8 cellular contexts compared by ENCODE assay signal in the genomic region with DNA sequence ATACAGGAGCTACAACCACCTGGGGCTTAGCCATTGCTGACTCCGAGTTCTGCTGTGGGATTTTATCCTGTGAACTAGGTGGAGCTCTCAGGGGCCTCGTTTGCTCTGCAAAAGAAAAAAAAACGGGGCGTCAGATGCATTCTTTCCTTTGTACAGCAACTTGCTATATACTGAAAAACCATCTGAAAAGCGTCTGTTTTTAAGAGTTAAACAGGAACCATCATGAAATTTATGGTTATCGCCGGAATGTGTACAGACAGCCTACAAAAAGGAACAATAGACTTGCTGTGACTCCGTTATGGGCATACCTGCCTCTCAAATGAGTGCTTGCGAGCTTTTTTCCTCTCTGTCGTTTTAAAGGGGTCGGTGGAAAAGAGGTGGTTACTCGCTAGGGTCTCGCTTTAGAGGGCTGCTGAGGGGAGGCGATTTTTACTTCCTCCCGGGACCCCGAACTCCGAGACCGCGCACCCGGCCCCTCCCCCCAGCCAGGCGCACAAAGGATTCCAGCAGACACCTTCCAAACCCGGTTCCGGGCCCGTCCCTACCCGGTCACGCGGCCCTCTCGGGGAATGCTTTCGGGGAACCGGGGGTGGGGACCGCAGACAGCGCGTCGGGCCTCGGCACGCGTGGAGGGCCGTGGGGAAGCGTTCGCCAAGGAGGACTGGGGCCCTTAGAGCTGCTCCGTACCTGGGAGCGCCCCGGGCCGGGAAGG. TPM values are rescaled to one million over a fixed set of nuclear protein-coding genes. Genes with fewer than 3 reads are reported as not detected.
A peak's percentile ranks its signal among the peaks of the same experiment; 100 is the strongest.
DNase-seq lines count a peak whose midpoint lies in the region; TF ChIP-seq lines count a peak whose summit lies in the region.

No MANE protein-coding gene starts in this region.

- no CpG with 5 or more reads among the region's 44 CpGs for WGBS in H9 (ENCODE audit: extremely low coverage, insufficient read length, low lambda C conversion rate)

- H3K4me3 Mint-ChIP-seq in H9, result peak overlapping the region in 1 of 2 experiments; percentile 92; a peak in 4 of 5 replicates

- DNase-seq in EL (peak; percentile 41), H9 (peak; percentile 68), NB4 (ENCODE audit: low read depth) (peak; percentile 67), cerebellar cortex (ENCODE audit: low spot score) (peak; percentile 45), kidney tubule cell (ENCODE audit: low spot score) (peak; percentile 61), GF-D8 (lab: John Stamatoyannopoulos, UW) (no peak)
- peak; percentile 0 to 21 for DNase-seq in stimulated activated CD4-positive, alpha-beta T cell treated with anti-CD3 and anti-CD28 coated beads, Interleukin-1b, Interleukin-23, amount 100 ng/mL, for 1 hour (ENCODE audit: low read depth in 2 of 2)

- H3K56ac ChIP-seq in H9 (ENCODE audit: insufficient read length, low read depth, low read length), result no peak overlapping the region

- H2BK15ac ChIP-seq in H9 (ENCODE audit: low read depth, low read length), result no peak overlapping the region

- H3K23me2 ChIP-seq in H9 (ENCODE audit: insufficient read length, low read depth, low read length, poor library complexity, severe bottlenecking), result peaks cover 8% of the 10 kb centered on the region

- no peak overlapping the region for H2BK20ac ChIP-seq in H9 (ENCODE audit: low read depth, low read length, poor library complexity, severe bottlenecking)

- H3K18ac ChIP-seq in H9 (ENCODE audit: insufficient read length, low read depth, low read length), result peak overlapping the region; percentile 100

- H3K9ac ChIP-seq in H9 (ENCODE audit: extremely low read depth, insufficient read length, low read length), result peak overlapping the region; percentile 98

- H3K9me3 Mint-ChIP-seq in H9, result peaks cover 0 to 2% of the 10 kb centered on the region in 2 experiments; a peak in 1 of 5 replicates

- H2AK5ac ChIP-seq in H9 (ENCODE audit: insufficient read length, low read length), result no peak overlapping the region

- H3K9me3 ChIP-seq in H9 (ENCODE audit: control insufficient read depth, low read depth, low read length), result no peaks in the 10 kb centered on the region

- H2BK120ac ChIP-seq in H9 (ENCODE audit: low read depth, low read length, poor library complexity, severe bottlenecking), result peak overlapping the region; percentile 92

- peak overlapping the region; percentile 100 for H3K14ac ChIP-seq in H9 (ENCODE audit: insufficient read depth, low read length)

- H2BK5ac ChIP-seq in H9 (ENCODE audit: insufficient read length, low read length), result peak overlapping the region; percentile 90

- H4K20me1 ChIP-seq in H9 (ENCODE audit: control insufficient read depth, insufficient read depth, insufficient read length), result no peaks in the 10 kb centered on the region

- H3K27ac Mint-ChIP-seq in H9, result peak overlapping the region; percentile 87 to 98 (median 98)

- peaks cover 18% of the 10 kb centered on the region; the same call in 1 of the 2 replicates for H3K79me2 ChIP-seq in H9 (ENCODE audit: insufficient read depth, low read length)

- no peak overlapping the region for H2BK12ac ChIP-seq in H9 (ENCODE audit: insufficient read length, low read depth, low read length)

- no peak for TF ChIP-seq CTCF in H9 (conservative IDR thresholded peaks at IDR 0.05)
- TF ChIP-seq CTCF in NB4 (IDR thresholded peaks at IDR 0.05; ENCODE audit: low read depth, low read length), result no peak
- no peak for TF ChIP-seq CTCF in VCaP (conservative IDR thresholded peaks at IDR 0.05)

- peak overlapping the region; percentile 99; the same call in 1 of the 2 replicates for H3K4ac ChIP-seq in H9 (ENCODE audit: low read depth, low read length)

- TF ChIP-seq POLR2A in NB4 (IDR thresholded peaks at IDR 0.05; ENCODE audit: extremely low read depth, insufficient read length), result no peak

- peak overlapping the region; percentile 94 for H4K5ac ChIP-seq in H9 (ENCODE audit: insufficient read length, low read depth, low read length)

- H3K27ac ChIP-seq in H9 (ENCODE audit: insufficient read length, low read depth, low read length) (peak overlapping the region; percentile 14), VCaP (peak overlapping the region; percentile 98)

- no peaks in the 10 kb centered on the region; the same call in 1 of the 2 replicates for H3K27me3 Mint-ChIP-seq in H9 (ENCODE audit: low read depth)

- peak overlapping the region; percentile 85 for H4K91ac ChIP-seq in H9 (ENCODE audit: insufficient read length, low read depth, low read length)

- H3K4me2 ChIP-seq in H9 (ENCODE audit: insufficient read depth, insufficient read length, low read length), result peak overlapping the region; percentile 62

- H3K27me3 ChIP-seq in H9 (ENCODE audit: insufficient read depth, low read length), result no peaks in the 10 kb centered on the region

- peak overlapping the region; percentile 86 for H2AFZ ChIP-seq in H9 (ENCODE audit: low read length)

- H3K4me3 ChIP-seq in NB4 (ENCODE audit: low read depth, low read length), result peak overlapping the region; percentile 95

- H3K36me3 Mint-ChIP-seq in H9 (ENCODE audit: insufficient read depth in 1 of 3, low read depth in 3 of 3), result peaks cover 2 to 8% (median 3%) of the 10 kb centered on the region in 3 experiments; a peak in 6 of 7 replicates

- no peak overlapping the region for H4K8ac ChIP-seq in H9 (replicated peaks; ENCODE audit: insufficient read length, low read depth, low read length)

- no peak overlapping the region for H3T11ph ChIP-seq in H9 (ENCODE audit: low read length)

- 0 out of 2 replicates have a peak, but pooled peaks cover 2% of the 10 kb centered on the region for H3K4me1 ChIP-seq in H9 (ENCODE audit: insufficient read depth, low read length)

- H3K4me1 Mint-ChIP-seq in H9, result peaks cover 14 to 15% of the 10 kb centered on the region in 2 experiments

- H3K79me1 ChIP-seq in H9 (ENCODE audit: insufficient read depth, low read depth, low read length, poor library complexity, severe bottlenecking), result no peaks in the 10 kb centered on the region

- H3K23ac ChIP-seq in H9 (ENCODE audit: insufficient read length, low read depth, low read length), result no peak overlapping the region

RNA-seq across cellular contexts. Expression of gene PAIP1, which starts 0.8 kb away (rescaled TPM):
- total RNA-seq in H9 (2021), result 87.9 and 92.9 TPM in 2 replicates

RNA-seq across cellular contexts. Expression of gene C5orf34, which starts 41.1 kb away (rescaled TPM):
- 7.7 and 8.4 TPM in 2 replicates for total RNA-seq in H9 (2021)

RNA-seq across cellular contexts. Expression of gene NNT, which starts 46.9 kb away (rescaled TPM):
- total RNA-seq in H9 (2021), result 25.2 and 27.6 TPM in 2 replicates
